In the genomic region with DNA sequence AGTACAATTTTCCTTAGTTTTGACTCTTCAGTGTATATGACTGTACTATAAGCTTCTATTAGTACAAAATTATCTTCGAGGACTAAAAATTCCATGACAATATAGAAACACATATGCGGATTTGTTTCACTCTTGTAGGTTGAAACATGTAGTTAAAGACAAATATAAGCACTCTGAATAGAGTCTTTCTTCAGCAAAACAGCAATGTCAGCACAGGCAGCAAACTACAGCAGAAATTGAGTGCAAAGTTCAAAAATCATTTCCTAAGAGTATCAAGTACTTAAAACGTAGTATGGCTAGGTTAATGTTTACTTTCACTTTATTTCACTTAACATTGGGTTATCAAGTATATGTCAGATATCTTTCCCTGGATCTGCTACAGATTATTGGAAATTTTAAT, we compare ENCODE assay signal across 13 cellular contexts.
DNase-seq lines count a peak whose midpoint lies in the region; ATAC-seq and TF ChIP-seq lines count a peak whose summit lies in the region.
"Had no signal": no experiment of that assay in that cellular context is flagged by ENCODE, and none has a peak within 500 bp of the region (broad histone marks: within the 10 kb centered on the region; RNA-seq: fewer than 3 reads in every experiment).

No MANE protein-coding gene starts in this region.

- H3K36me3 Mint-ChIP-seq in type B pancreatic cell = peaks cover 4% of the 10 kb centered on the region

- TF ChIP-seq CTCF in type B pancreatic cell (conservative IDR thresholded peaks at IDR 0.05) = no peak

- H3K9me3 Mint-ChIP-seq in type B pancreatic cell = no peaks in the 10 kb centered on the region
- H3K9me3 Mint-ChIP-seq: HFFc6 had no signal

- H3K27me3 Mint-ChIP-seq in type B pancreatic cell = no peaks in the 10 kb centered on the region

- peak overlapping the region; percentile 7 for H3K27ac Mint-ChIP-seq in type B pancreatic cell
- H3K27ac Mint-ChIP-seq: HFFc6 had no signal

- DNase-seq in DMS53 (lab: John Stamatoyannopoulos, UW) = peak; percentile 41
- DNase-seq in DMS53 treated with DMSO at 0.1 percent for 48 hours (lab: John Stamatoyannopoulos, UW; ENCODE audit: unreplicated experiment) = no peak
- peak; percentile 20 for DNase-seq in globus pallidus (ENCODE audit: low spot score)
- DNase-seq in lung microvascular endothelial cell (ENCODE audit: low read depth in 2 of 2) = peak; percentile 2 to 25
- no peak for DNase-seq in type B pancreatic cell (ENCODE audit: extremely low spot score, unreplicated experiment)
- DNase-seq: HFFc6, Kasumi-1, NCI-H1436, NCI-H510A had no signal

- ATAC-seq in GM19455 (IDR thresholded peaks at IDR 0.05; ENCODE audit: unreplicated experiment) (no peak), HG02763 (IDR thresholded peaks at IDR 0.05; ENCODE audit: unreplicated experiment) (no peak), GM21717 (IDR thresholded peaks at IDR 0.05; ENCODE audit: unreplicated experiment) (no peak)
- ATAC-seq: GM12878 had no signal

- peak overlapping the region; percentile 16 for H3K4me3 Mint-ChIP-seq in type B pancreatic cell
- H3K4me3 Mint-ChIP-seq: HFFc6 had no signal

- no peaks in the 10 kb centered on the region for H3K4me1 Mint-ChIP-seq in type B pancreatic cell (ENCODE audit: unreplicated experiment)

Comparison
In these comparisons a context has a peak if more than half of its experiments do, and no peak if none do; other contexts are left out.
1. DNase-seq: peak in DMS53 (single experiment), globus pallidus (single experiment) and lung microvascular endothelial cell (2 of 2); none in DMS53 treated with DMSO at 0.1 percent for 48 hours (single experiment) and type B pancreatic cell (single experiment).